In genomic region chr5:112647428-112647827, GRCh38 we compare ENCODE assay signal across 16 cellular contexts.
"Had no signal": no experiment of that assay in that cellular context is flagged by ENCODE, and none has a peak within 500 bp of the region (broad histone marks: within the 10 kb centered on the region; RNA-seq: fewer than 3 reads in every experiment).

No MANE protein-coding gene starts in this region.

- H3K4me1 Mint-ChIP-seq: activated CD4-positive, alpha-beta T cell treated with anti-CD3 and anti-CD28 coated beads for 36 hours; stimulated activated naive B cell treated with anti-CD40 and anti-IgM and Interleukin-4, amounts not matched to agents 10 μg/mL and 1 μg/mL and 100 μg/mL, for 72 hours had no signal

- H3K27ac ChIP-seq: body of pancreas, gastrocnemius medialis, parathyroid adenoma, right lobe of liver, WERI-Rb-1 had no signal

- H3K27me3 Mint-ChIP-seq: activated CD4-positive, alpha-beta T cell treated with anti-CD3 and anti-CD28 coated beads for 36 hours had no signal

- H3K36me3 Mint-ChIP-seq: natural killer cell; stimulated activated naive B cell treated with anti-CD40 and anti-IgM and Interleukin-4, amounts not matched to agents 10 μg/mL and 1 μg/mL and 100 μg/mL, for 72 hours had no signal

- ATAC-seq: activated CD4-positive, alpha-beta T cell treated with anti-CD3 and anti-CD28 coated beads for 36 hours; body of pancreas; gastrocnemius medialis; left ventricle myocardium superior; natural killer cell; right lobe of liver; stimulated activated naive B cell treated with anti-CD40 and anti-IgM and Interleukin-4, amounts not matched to agents 10 μg/mL and 1 μg/mL and 100 μg/mL, for 72 hours had no signal

- H3K4me3 ChIP-seq: body of pancreas, gastrocnemius medialis, right lobe of liver had no signal

- H3K4me1 ChIP-seq: gastrocnemius medialis, parathyroid adenoma had no signal

- H3K9me3 ChIP-seq: body of pancreas, gastrocnemius medialis, right lobe of liver had no signal

- H3K36me3 ChIP-seq: gastrocnemius medialis, right lobe of liver, WERI-Rb-1 had no signal

- H3K9me3 Mint-ChIP-seq: natural killer cell; stimulated activated naive B cell treated with anti-CD40 and anti-IgM and Interleukin-4, amounts not matched to agents 10 μg/mL and 1 μg/mL and 100 μg/mL, for 72 hours had no signal

- H3K27me3 ChIP-seq: body of pancreas, gastrocnemius medialis, right lobe of liver had no signal

- H3K4me3 Mint-ChIP-seq: activated CD4-positive, alpha-beta T cell treated with anti-CD3 and anti-CD28 coated beads for 36 hours; natural killer cell; stimulated activated naive B cell treated with anti-CD40 and anti-IgM and Interleukin-4, amounts not matched to agents 10 μg/mL and 1 μg/mL and 100 μg/mL, for 72 hours had no signal

- DNase-seq: activated CD4-positive, alpha-beta T cell treated with anti-CD3 and anti-CD28 coated beads for 36 hours; activated CD4-positive, alpha-beta T cell treated with anti-CD3 and anti-CD28 coated beads, Interleukin-2, amount 50 U/mL, for 48 hours; activated naive CD4-positive, alpha-beta T cell; activated T-cell treated with anti-CD3 and anti-CD28 coated beads for 4 hours; body of pancreas; caudate nucleus; gastrocnemius medialis; head of caudate nucleus; left ventricle myocardium superior; natural killer cell; right lobe of liver; stimulated activated CD4-positive, alpha-beta T cell treated with anti-CD3 and anti-CD28 coated beads, Interleukin-4, amount 100 ng/mL, for 4 hours; stimulated activated naive B cell treated with anti-CD40 and anti-IgM and Interleukin-4, amounts not matched to agents 10 μg/mL and 1 μg/mL and 100 μg/mL, for 72 hours; SW 1271; WERI-Rb-1 had no signal

- H3K27ac Mint-ChIP-seq: activated CD4-positive, alpha-beta T cell treated with anti-CD3 and anti-CD28 coated beads for 36 hours; natural killer cell; stimulated activated naive B cell treated with anti-CD40 and anti-IgM and Interleukin-4, amounts not matched to agents 10 μg/mL and 1 μg/mL and 100 μg/mL, for 72 hours had no signal
